1 cellular context compared by ENCODE assay signal in genomic region chr10:97632949-97633884, GRCh38.
A peak's percentile ranks its signal among the peaks of the same experiment; 100 is the strongest.
TF ChIP-seq lines count a peak whose summit lies in the region.

MORN4 (minus strand) TSS chr10:97633500; CDS start chr10:97619653, 13,847 bp downstream.

TF ChIP-seq in IMR-90, 13 proteins besides CTCF, POLR2A, EP300 and RAD21 (continued from another document):
- TF ChIP-seq MAZ (IDR thresholded peaks at IDR 0.05; ENCODE audit: borderline replicate concordance, low read depth, low read length) (peak; percentile 58; the same call in 1 of the 2 replicates), USF2 (IDR thresholded peaks at IDR 0.05; ENCODE audit: low read depth, low read length) (no peak), MAFK (IDR thresholded peaks at IDR 0.05; ENCODE audit: low read depth, low read length) (no peak), NFE2L2 (IDR thresholded peaks at IDR 0.05; ENCODE audit: low read depth, low read length) (no peak)
